ENCODE assay signal across 13 cellular contexts in genomic region chr14:66009104-66009503, GRCh38.
DNase-seq lines count a peak whose midpoint lies in the region; ATAC-seq and TF ChIP-seq lines count a peak whose summit lies in the region.
"Had no signal": no experiment of that assay in that cellular context is flagged by ENCODE, and none has a peak within 500 bp of the region (broad histone marks: within the 10 kb centered on the region; RNA-seq: fewer than 3 reads in every experiment).

No MANE protein-coding gene starts in this region.

- TF ChIP-seq POLR2A in GM18505 (IDR thresholded peaks at IDR 0.05; ENCODE audit: borderline replicate concordance, extremely low read depth, insufficient read depth, insufficient read length) = no peak

- peaks cover 5% of the 10 kb centered on the region for H3K9me3 ChIP-seq in neural cell (ENCODE audit: low read length)
- H3K9me3 ChIP-seq: Caco-2 had no signal

- no peak for TF ChIP-seq CTCF in neural cell (IDR thresholded peaks at IDR 0.05; ENCODE audit: poor library complexity, severe bottlenecking)

- no peak overlapping the region for H3K9ac ChIP-seq in neural cell (ENCODE audit: low read length)

- no peak for ATAC-seq in GM18505 (IDR thresholded peaks at IDR 0.05; ENCODE audit: unreplicated experiment)

- no peak overlapping the region for H3K27ac ChIP-seq in neural cell (ENCODE audit: low read length)

- TF ChIP-seq RAD21 in neural cell (conservative IDR thresholded peaks at IDR 0.05) = no peak

- peak; percentile 25 for DNase-seq in EL
- DNase-seq in NCI-H460 (ENCODE audit: extremely low read depth, low read depth) = peak; percentile 3
- peak; percentile 75 for DNase-seq in epidermal melanocyte (ENCODE audit: insufficient read length, low spot score)
- DNase-seq in activated gamma-delta T cell (lab: John Stamatoyannopoulos, UW) = no peak
- DNase-seq in NCI-H510A treated with DMSO at 0.1 percent for 48 hours (lab: John Stamatoyannopoulos, UW) = no peak
- DNase-seq in mucosa of gallbladder (ENCODE audit: low spot score) = no peak
- DNase-seq: activated CD4-positive, CD25-positive, alpha-beta regulatory T cell; Caco-2; cortex of kidney; naive B cell; NCI-H2171 treated with DMSO at 0.1 percent for 48 hours had no signal

- no peak overlapping the region for H3K4me2 ChIP-seq in neural cell (ENCODE audit: low read length)

- no peak for TF ChIP-seq EP300 in neural cell (conservative IDR thresholded peaks at IDR 0.05; ENCODE audit: poor library complexity, severe bottlenecking)

- H3K27me3 ChIP-seq in neural cell (ENCODE audit: insufficient read depth, low read depth, low read length) = no peaks in the 10 kb centered on the region

- no peaks in the 10 kb centered on the region for H3K79me2 ChIP-seq in neural cell (replicated peaks; ENCODE audit: insufficient read depth, low read length)

- H3K36me3 ChIP-seq in neural cell (ENCODE audit: insufficient read depth, low read length) = no peaks in the 10 kb centered on the region

- H4K20me1 ChIP-seq in neural cell (ENCODE audit: insufficient read depth) = no peaks in the 10 kb centered on the region

- H3K4me3 ChIP-seq in neural cell (ENCODE audit: low read length) = no peak overlapping the region

- H3F3A ChIP-seq in neural cell (ENCODE audit: insufficient read depth, low read length, poor library complexity, severe bottlenecking) = no peaks in the 10 kb centered on the region

- no peaks in the 10 kb centered on the region for H3K9me2 ChIP-seq in neural cell (ENCODE audit: insufficient read depth, low read length)

- H2AFZ ChIP-seq in neural cell (ENCODE audit: low read depth, low read length) = no peak overlapping the region

TF ChIP-seq in neural cell, 6 proteins besides CTCF, POLR2A, EP300 and RAD21:
- no peak for TF ChIP-seq MXI1 (conservative IDR thresholded peaks at IDR 0.05; ENCODE audit: poor library complexity, severe bottlenecking)
- TF ChIP-seq, protein P1, sequence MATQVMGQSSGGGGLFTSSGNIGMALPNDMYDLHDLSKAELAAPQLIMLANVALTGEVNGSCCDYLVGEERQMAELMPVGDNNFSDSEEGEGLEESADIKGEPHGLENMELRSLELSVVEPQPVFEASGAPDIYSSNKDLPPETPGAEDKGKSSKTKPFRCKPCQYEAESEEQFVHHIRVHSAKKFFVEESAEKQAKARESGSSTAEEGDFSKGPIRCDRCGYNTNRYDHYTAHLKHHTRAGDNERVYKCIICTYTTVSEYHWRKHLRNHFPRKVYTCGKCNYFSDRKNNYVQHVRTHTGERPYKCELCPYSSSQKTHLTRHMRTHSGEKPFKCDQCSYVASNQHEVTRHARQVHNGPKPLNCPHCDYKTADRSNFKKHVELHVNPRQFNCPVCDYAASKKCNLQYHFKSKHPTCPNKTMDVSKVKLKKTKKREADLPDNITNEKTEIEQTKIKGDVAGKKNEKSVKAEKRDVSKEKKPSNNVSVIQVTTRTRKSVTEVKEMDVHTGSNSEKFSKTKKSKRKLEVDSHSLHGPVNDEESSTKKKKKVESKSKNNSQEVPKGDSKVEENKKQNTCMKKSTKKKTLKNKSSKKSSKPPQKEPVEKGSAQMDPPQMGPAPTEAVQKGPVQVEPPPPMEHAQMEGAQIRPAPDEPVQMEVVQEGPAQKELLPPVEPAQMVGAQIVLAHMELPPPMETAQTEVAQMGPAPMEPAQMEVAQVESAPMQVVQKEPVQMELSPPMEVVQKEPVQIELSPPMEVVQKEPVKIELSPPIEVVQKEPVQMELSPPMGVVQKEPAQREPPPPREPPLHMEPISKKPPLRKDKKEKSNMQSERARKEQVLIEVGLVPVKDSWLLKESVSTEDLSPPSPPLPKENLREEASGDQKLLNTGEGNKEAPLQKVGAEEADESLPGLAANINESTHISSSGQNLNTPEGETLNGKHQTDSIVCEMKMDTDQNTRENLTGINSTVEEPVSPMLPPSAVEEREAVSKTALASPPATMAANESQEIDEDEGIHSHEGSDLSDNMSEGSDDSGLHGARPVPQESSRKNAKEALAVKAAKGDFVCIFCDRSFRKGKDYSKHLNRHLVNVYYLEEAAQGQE (IDR thresholded peaks at IDR 0.05; ENCODE audit: borderline replicate concordance) = peak; percentile 21

Comparison
In these comparisons a context has a peak if more than half of its experiments do, and no peak if none do; other contexts are left out.
1. DNase-seq: peak in EL (single experiment), NCI-H460 (single experiment) and epidermal melanocyte (single experiment); none in activated gamma-delta T cell (single experiment), NCI-H510A treated with DMSO at 0.1 percent for 48 hours (single experiment) and mucosa of gallbladder (single experiment).